ENCODE assay signal across 2 cellular contexts in genomic region chrX:15269120-15269519, GRCh38.
TF ChIP-seq lines count a peak whose summit lies in the region.

No MANE protein-coding gene starts in this region.

TF ChIP-seq in A549, 52 proteins besides CTCF, POLR2A, EP300 and RAD21:
- no peak for TF ChIP-seq ZC3H11A (IDR thresholded peaks at IDR 0.05)
- TF ChIP-seq HOXA7 (CRISPR knock-in tag; IDR thresholded peaks at IDR 0.05), result no peak
- TF ChIP-seq ELK1 (IDR thresholded peaks at IDR 0.05; ENCODE audit: low read depth, low read length), result no peak

TF ChIP-seq in GM12878, 131 proteins besides CTCF, POLR2A, EP300 and RAD21:
- TF ChIP-seq, protein P1, sequence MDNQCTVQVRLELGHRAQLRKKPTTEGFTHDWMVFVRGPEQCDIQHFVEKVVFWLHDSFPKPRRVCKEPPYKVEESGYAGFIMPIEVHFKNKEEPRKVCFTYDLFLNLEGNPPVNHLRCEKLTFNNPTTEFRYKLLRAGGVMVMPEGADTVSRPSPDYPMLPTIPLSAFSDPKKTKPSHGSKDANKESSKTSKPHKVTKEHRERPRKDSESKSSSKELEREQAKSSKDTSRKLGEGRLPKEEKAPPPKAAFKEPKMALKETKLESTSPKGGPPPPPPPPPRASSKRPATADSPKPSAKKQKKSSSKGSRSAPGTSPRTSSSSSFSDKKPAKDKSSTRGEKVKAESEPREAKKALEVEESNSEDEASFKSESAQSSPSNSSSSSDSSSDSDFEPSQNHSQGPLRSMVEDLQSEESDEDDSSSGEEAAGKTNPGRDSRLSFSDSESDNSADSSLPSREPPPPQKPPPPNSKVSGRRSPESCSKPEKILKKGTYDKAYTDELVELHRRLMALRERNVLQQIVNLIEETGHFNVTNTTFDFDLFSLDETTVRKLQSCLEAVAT (IDR thresholded peaks at IDR 0.05), result no peak
- TF ChIP-seq CREB1 (IDR thresholded peaks at IDR 0.05; ENCODE audit: low read depth), result no peak
- TF ChIP-seq SMC3 (IDR thresholded peaks at IDR 0.05; ENCODE audit: borderline replicate concordance, low read length), result no peak
- no peak for TF ChIP-seq NRF1 (conservative IDR thresholded peaks at IDR 0.05; ENCODE audit: low read depth, low read length)
- no peak for TF ChIP-seq FOXM1 (IDR thresholded peaks at IDR 0.05; ENCODE audit: low read depth, low read length)
- no peak for TF ChIP-seq YBX1 (IDR thresholded peaks at IDR 0.05)
- TF ChIP-seq PML (IDR thresholded peaks at IDR 0.05; ENCODE audit: low read length), result no peak
- TF ChIP-seq LARP7 (IDR thresholded peaks at IDR 0.05), result no peak
- TF ChIP-seq USF2 (IDR thresholded peaks at IDR 0.05; ENCODE audit: borderline replicate concordance, low read depth, low read length), result no peak
- no peak for TF ChIP-seq FOXK2 (IDR thresholded peaks at IDR 0.05)
- TF ChIP-seq MYB (IDR thresholded peaks at IDR 0.05; ENCODE audit: borderline replicate concordance, low read depth, low read length), result no peak
- no peak for TF ChIP-seq SREBF2 (IDR thresholded peaks at IDR 0.05; ENCODE audit: low read length)
- no peak for TF ChIP-seq SP1 (IDR thresholded peaks at IDR 0.05; ENCODE audit: low read depth, low read length)
- TF ChIP-seq SUZ12 (IDR thresholded peaks at IDR 0.05; ENCODE audit: unreplicated experiment), result no peak
- no peak for TF ChIP-seq BRCA1 (IDR thresholded peaks at IDR 0.05; ENCODE audit: low read depth, low read length)
- no peak for TF ChIP-seq JUND (IDR thresholded peaks at IDR 0.05; ENCODE audit: low read depth, low read length)
- TF ChIP-seq, protein P2, sequence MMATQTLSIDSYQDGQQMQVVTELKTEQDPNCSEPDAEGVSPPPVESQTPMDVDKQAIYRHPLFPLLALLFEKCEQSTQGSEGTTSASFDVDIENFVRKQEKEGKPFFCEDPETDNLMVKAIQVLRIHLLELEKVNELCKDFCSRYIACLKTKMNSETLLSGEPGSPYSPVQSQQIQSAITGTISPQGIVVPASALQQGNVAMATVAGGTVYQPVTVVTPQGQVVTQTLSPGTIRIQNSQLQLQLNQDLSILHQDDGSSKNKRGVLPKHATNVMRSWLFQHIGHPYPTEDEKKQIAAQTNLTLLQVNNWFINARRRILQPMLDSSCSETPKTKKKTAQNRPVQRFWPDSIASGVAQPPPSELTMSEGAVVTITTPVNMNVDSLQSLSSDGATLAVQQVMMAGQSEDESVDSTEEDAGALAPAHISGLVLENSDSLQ (IDR thresholded peaks at IDR 0.05), result no peak
